ENCODE assay signal across 12 cellular contexts in genomic region chr3:174438501-174439156, GRCh38.
DNase-seq lines count a peak whose midpoint lies in the region; FAIRE-seq and TF ChIP-seq lines count a peak whose summit lies in the region.
"Had no signal": no experiment of that assay in that cellular context is flagged by ENCODE, and none has a peak within 500 bp of the region (broad histone marks: within the 10 kb centered on the region; RNA-seq: fewer than 3 reads in every experiment).

No MANE protein-coding gene starts in this region.

- H4K91ac ChIP-seq in H9 (ENCODE audit: insufficient read length, low read depth, low read length), result no peak overlapping the region

- no peak overlapping the region for H2BK120ac ChIP-seq in H9 (ENCODE audit: low read depth, low read length, poor library complexity, severe bottlenecking)

- no peak overlapping the region for H3T11ph ChIP-seq in H9 (ENCODE audit: low read length)

- H3K9ac ChIP-seq in H9 (ENCODE audit: extremely low read depth, insufficient read length, low read length) (no peak overlapping the region), adipocyte (ENCODE audit: low read length) (peak overlapping the region; percentile 76), kidney (ENCODE audit: low read length in 2 of 2) (peak overlapping the region in 1 of 2 donors; percentile 74), skeletal muscle tissue (ENCODE audit: low read depth in 1 of 3, low read length in 3 of 3) (peak overlapping the region in 2 of 3 donors; percentile 87 to 88)

- no peaks in the 10 kb centered on the region for H3K9me3 ChIP-seq in H9 (ENCODE audit: control insufficient read depth, low read depth, low read length)
- H3K9me3 ChIP-seq in adipocyte (ENCODE audit: control insufficient read depth, low read length), result no peaks in the 10 kb centered on the region
- H3K9me3 ChIP-seq in kidney (ENCODE audit: control insufficient read depth in 1 of 2, low read length in 2 of 2), result no peaks in the 10 kb centered on the region
- no peaks in the 10 kb centered on the region for H3K9me3 ChIP-seq in skeletal muscle tissue (ENCODE audit: control insufficient read depth in 3 of 3, low read length in 3 of 3)

- intact Hi-C loops in kidney (cut with DNase I), result no loop called here
- intact Hi-C loops in activated naive CD4-positive, alpha-beta T cell treated with anti-CD3 and anti-CD28 coated beads for 36 hours (cut with micrococcal nuclease), result no loop called here

- no peaks in the 10 kb centered on the region; the same call in 1 of the 2 replicates for H3K79me2 ChIP-seq in H9 (ENCODE audit: insufficient read depth, low read length)

- no peak overlapping the region for H2BK12ac ChIP-seq in H9 (ENCODE audit: insufficient read length, low read depth, low read length)

- H2BK5ac ChIP-seq in H9 (ENCODE audit: insufficient read length, low read length), result no peak overlapping the region

- no peak overlapping the region for H3K14ac ChIP-seq in H9 (ENCODE audit: insufficient read depth, low read length)

- H2BK15ac ChIP-seq in H9 (ENCODE audit: low read depth, low read length), result no peak overlapping the region

- no peaks in the 10 kb centered on the region for H3K27me3 Mint-ChIP-seq in H9 (ENCODE audit: low read depth)
- H3K27me3 Mint-ChIP-seq in activated naive CD4-positive, alpha-beta T cell treated with anti-CD3 and anti-CD28 coated beads for 36 hours (ENCODE audit: low read depth), result peaks cover 26% of the 10 kb centered on the region

- H3K4me1 ChIP-seq in H9 (ENCODE audit: insufficient read depth, low read length), result no peaks in the 10 kb centered on the region; the same call in 1 of the 2 replicates
- H3K4me1 ChIP-seq in adipocyte (ENCODE audit: control insufficient read depth, insufficient read depth, low read length), result peaks cover 22% of the 10 kb centered on the region
- peaks cover 0 to 2% of the 10 kb centered on the region in 2 donors for H3K4me1 ChIP-seq in kidney (ENCODE audit: control insufficient read depth in 1 of 2, insufficient read depth in 1 of 2, low read depth in 1 of 2, low read length in 2 of 2)
- H3K4me1 ChIP-seq in skeletal muscle tissue (ENCODE audit: control insufficient read depth in 3 of 3, insufficient read depth in 3 of 3, low read length in 3 of 3), result peaks cover 0 to 21% (median 9%) of the 10 kb centered on the region in 3 donors

- H3K4me3 ChIP-seq in adipocyte (ENCODE audit: low read length) (peak overlapping the region; percentile 94), kidney (ENCODE audit: low read length in 2 of 2) (peak overlapping the region in 1 of 2 donors; percentile 87), skeletal muscle tissue (ENCODE audit: low read length in 3 of 3) (peak overlapping the region in 2 of 3 donors; percentile 0 to 10)
- H3K4me3 ChIP-seq: lung had no signal

- H4K8ac ChIP-seq in H9 (replicated peaks; ENCODE audit: insufficient read length, low read depth, low read length), result no peak overlapping the region

- no peak overlapping the region for H3K56ac ChIP-seq in H9 (ENCODE audit: insufficient read length, low read depth, low read length)

- FAIRE-seq in kidney (lab: Jason Lieb, UNC) (no peak), urothelium cell line (lab: Jason Lieb, UNC) (no peak)

- H2BK20ac ChIP-seq in H9 (ENCODE audit: low read depth, low read length, poor library complexity, severe bottlenecking), result no peak overlapping the region

- H3K27ac Mint-ChIP-seq in H9, result peak overlapping the region in 2 of 3 experiments; percentile 27 to 42; a peak in 2 of 7 replicates
- H3K27ac Mint-ChIP-seq in activated naive CD4-positive, alpha-beta T cell treated with anti-CD3 and anti-CD28 coated beads for 36 hours, result no peak overlapping the region
- H3K27ac Mint-ChIP-seq: endodermal cell, T-helper 17 cell had no signal

- H3K9me3 Mint-ChIP-seq in H9, result no peaks in the 10 kb centered on the region; a peak in 1 of 5 replicates
- no peaks in the 10 kb centered on the region for H3K9me3 Mint-ChIP-seq in activated naive CD4-positive, alpha-beta T cell treated with anti-CD3 and anti-CD28 coated beads for 36 hours
- H3K9me3 Mint-ChIP-seq: endodermal cell had no signal

- no peak overlapping the region for H3K4me2 ChIP-seq in H9 (ENCODE audit: insufficient read depth, insufficient read length, low read length)

- H2AK5ac ChIP-seq in H9 (ENCODE audit: insufficient read length, low read length), result no peak overlapping the region

- DNase-seq in H9 (no peak), adipocyte (ENCODE audit: low read depth) (peak; percentile 45), kidney (no peak), T1000 (lab: John Stamatoyannopoulos, UW) (no peak), urothelium cell line (ENCODE audit: low spot score) (no peak), NCI-H1092 (lab: John Stamatoyannopoulos, UW) (no peak)
- no peak for DNase-seq in activated naive CD4-positive, alpha-beta T cell treated with anti-CD3 and anti-CD28 coated beads for 36 hours
- DNase-seq: activated T-cell treated with anti-CD3 and anti-CD28 coated beads, Interleukin-2, amount 50 U/mL, for 1 hour; endodermal cell; T-helper 17 cell had no signal

- H4K20me1 ChIP-seq in H9 (ENCODE audit: control insufficient read depth, insufficient read depth, insufficient read length), result no peaks in the 10 kb centered on the region

- no peaks in the 10 kb centered on the region for H3K36me3 ChIP-seq in adipocyte (ENCODE audit: control insufficient read depth, insufficient read depth, low read length, severe bottlenecking)
- H3K36me3 ChIP-seq in kidney (ENCODE audit: control insufficient read depth in 1 of 2, insufficient read depth in 2 of 2, low read length in 2 of 2), result no peaks in the 10 kb centered on the region
- H3K36me3 ChIP-seq in skeletal muscle tissue (ENCODE audit: control insufficient read depth in 3 of 3, insufficient read depth in 3 of 3, low read length in 3 of 3), result no peaks in the 10 kb centered on the region

- no peaks in the 10 kb centered on the region for H3K27me3 ChIP-seq in H9 (ENCODE audit: insufficient read depth, low read length)
- no peaks in the 10 kb centered on the region for H3K27me3 ChIP-seq in adipocyte (replicated peaks; ENCODE audit: control insufficient read depth, insufficient read depth, low read length)
- no peaks in the 10 kb centered on the region for H3K27me3 ChIP-seq in skeletal muscle tissue (ENCODE audit: control insufficient read depth in 3 of 3, insufficient read depth in 3 of 3, low read length in 3 of 3)

- TF ChIP-seq CTCF in H9 (conservative IDR thresholded peaks at IDR 0.05) (no peak), kidney (IDR thresholded peaks at IDR 0.05; ENCODE audit: borderline replicate concordance, extremely low read depth, insufficient read depth) (no peak)

- no peak overlapping the region for H3K4ac ChIP-seq in H9 (ENCODE audit: low read depth, low read length)

- no peak overlapping the region for H3K27ac ChIP-seq in H9 (ENCODE audit: insufficient read length, low read depth, low read length)
- peak overlapping the region; percentile 4 to 97 for H3K27ac ChIP-seq in kidney (ENCODE audit: low read depth in 2 of 2, low read length in 2 of 2)
- H3K27ac ChIP-seq in skeletal muscle tissue (ENCODE audit: low read depth, low read length), result peak overlapping the region; percentile 96

- CTCF ChIA-PET in activated naive CD4-positive, alpha-beta T cell treated with anti-CD3 and anti-CD28 coated beads for 36 hours (lab: Charles Lee), result no interaction called here

- H3K23ac ChIP-seq in H9 (ENCODE audit: insufficient read length, low read depth, low read length), result no peak overlapping the region

- no CpG with 5 or more reads among the region's 5 CpGs for WGBS in H9 (ENCODE audit: extremely low coverage, insufficient read length, low lambda C conversion rate)

- H3K4me3 Mint-ChIP-seq in H9, result no peak overlapping the region
- no peak overlapping the region for H3K4me3 Mint-ChIP-seq in activated naive CD4-positive, alpha-beta T cell treated with anti-CD3 and anti-CD28 coated beads for 36 hours
- H3K4me3 Mint-ChIP-seq: T-helper 17 cell had no signal

- H3K23me2 ChIP-seq in H9 (ENCODE audit: insufficient read length, low read depth, low read length, poor library complexity, severe bottlenecking), result peaks cover 9% of the 10 kb centered on the region

- no peak overlapping the region for H3K18ac ChIP-seq in H9 (ENCODE audit: insufficient read length, low read depth, low read length)

- no peak overlapping the region for H4K5ac ChIP-seq in H9 (ENCODE audit: insufficient read length, low read depth, low read length)

- H3K79me1 ChIP-seq in H9 (ENCODE audit: insufficient read depth, low read depth, low read length, poor library complexity, severe bottlenecking), result no peaks in the 10 kb centered on the region

- H2AFZ ChIP-seq in H9 (ENCODE audit: low read length), result no peak overlapping the region

- no peaks in the 10 kb centered on the region for H3K36me3 Mint-ChIP-seq in H9 (ENCODE audit: insufficient read depth in 1 of 3, low read depth in 3 of 3)
- H3K36me3 Mint-ChIP-seq in activated naive CD4-positive, alpha-beta T cell treated with anti-CD3 and anti-CD28 coated beads for 36 hours (ENCODE audit: low read depth), result no peaks in the 10 kb centered on the region

- peaks cover 17 to 30% of the 10 kb centered on the region in 2 experiments for H3K4me1 Mint-ChIP-seq in H9
- H3K4me1 Mint-ChIP-seq in activated naive CD4-positive, alpha-beta T cell treated with anti-CD3 and anti-CD28 coated beads for 36 hours (ENCODE audit: low read depth), result peaks cover 11% of the 10 kb centered on the region
